8 cellular contexts compared by ENCODE assay signal in genomic region chr22:42369250-42370041, GRCh38.
DNase-seq lines count a peak whose midpoint lies in the region; ATAC-seq, FAIRE-seq and TF ChIP-seq lines count a peak whose summit lies in the region.

No MANE protein-coding gene starts in this region.

- TF ChIP-seq CTCF in GM13976 (IDR thresholded peaks at IDR 0.05; ENCODE audit: borderline replicate concordance, control extremely low read depth, extremely low read depth, insufficient read depth, missing control alignments) (no peak), ascending aorta (IDR thresholded peaks at IDR 0.05) (no peak)

- H3K36me3 ChIP-seq in ascending aorta, result no peaks in the 10 kb centered on the region

- peaks cover 20 to 37% of the 10 kb centered on the region in 2 donors for H3K4me1 ChIP-seq in ascending aorta

- H3K9me3 ChIP-seq in ascending aorta, result no peaks in the 10 kb centered on the region

- peak; percentile 98 for ATAC-seq in HG02798 (IDR thresholded peaks at IDR 0.05; ENCODE audit: poor library complexity, unreplicated experiment)

- FAIRE-seq in urothelium cell line (lab: Jason Lieb, UNC), result no peak

- in situ Hi-C loops in GM13976 (cut with MboI; ENCODE audit: low sequenced_read_pairs, unreplicated experiment), result no loop called here

- intact Hi-C loops in ascending aorta (cut with DNase I), result loop anchor here (1.0 to 5.0 kb wide), 4 partner anchors 25 to 292 kb away; partner anchors contain the start of genes SMDT1 and TCF20

- peak overlapping the region; percentile 65 to 66 for H3K4me3 ChIP-seq in ascending aorta

- no peak overlapping the region for H3K27ac ChIP-seq in ascending aorta

- peak; percentile 99 for DNase-seq in GM13976 (ENCODE audit: low spot score)
- peak; percentile 94 for DNase-seq in NCI-H146 (lab: John Stamatoyannopoulos, UW)
- DNase-seq in T-helper 2 cell, result peak; percentile 68 to 88 (median 75)
- DNase-seq in ascending aorta (ENCODE audit: low spot score in 2 of 2), result peak; percentile 85 to 94
- peak; percentile 98 for DNase-seq in hepatic stellate cell (ENCODE audit: low spot score)
- DNase-seq in pulmonary artery endothelial cell (ENCODE audit: low read depth, low spot score), result peak; percentile 27
- DNase-seq in urothelium cell line (ENCODE audit: low spot score), result peak; percentile 46

- H3K27me3 ChIP-seq in ascending aorta, result no peaks in the 10 kb centered on the region

Comparison
In these comparisons a context has a peak if more than half of its experiments do, and no peak if none do; other contexts are left out.
1. DNase-seq: peak in every context shown above with its lines; median percentile 99 in GM13976; 98 in hepatic stellate cell; 94 in NCI-H146; 90 in ascending aorta; 75 in T-helper 2 cell; 46 in urothelium cell line; 27 in pulmonary artery endothelial cell.